In the genomic region with DNA sequence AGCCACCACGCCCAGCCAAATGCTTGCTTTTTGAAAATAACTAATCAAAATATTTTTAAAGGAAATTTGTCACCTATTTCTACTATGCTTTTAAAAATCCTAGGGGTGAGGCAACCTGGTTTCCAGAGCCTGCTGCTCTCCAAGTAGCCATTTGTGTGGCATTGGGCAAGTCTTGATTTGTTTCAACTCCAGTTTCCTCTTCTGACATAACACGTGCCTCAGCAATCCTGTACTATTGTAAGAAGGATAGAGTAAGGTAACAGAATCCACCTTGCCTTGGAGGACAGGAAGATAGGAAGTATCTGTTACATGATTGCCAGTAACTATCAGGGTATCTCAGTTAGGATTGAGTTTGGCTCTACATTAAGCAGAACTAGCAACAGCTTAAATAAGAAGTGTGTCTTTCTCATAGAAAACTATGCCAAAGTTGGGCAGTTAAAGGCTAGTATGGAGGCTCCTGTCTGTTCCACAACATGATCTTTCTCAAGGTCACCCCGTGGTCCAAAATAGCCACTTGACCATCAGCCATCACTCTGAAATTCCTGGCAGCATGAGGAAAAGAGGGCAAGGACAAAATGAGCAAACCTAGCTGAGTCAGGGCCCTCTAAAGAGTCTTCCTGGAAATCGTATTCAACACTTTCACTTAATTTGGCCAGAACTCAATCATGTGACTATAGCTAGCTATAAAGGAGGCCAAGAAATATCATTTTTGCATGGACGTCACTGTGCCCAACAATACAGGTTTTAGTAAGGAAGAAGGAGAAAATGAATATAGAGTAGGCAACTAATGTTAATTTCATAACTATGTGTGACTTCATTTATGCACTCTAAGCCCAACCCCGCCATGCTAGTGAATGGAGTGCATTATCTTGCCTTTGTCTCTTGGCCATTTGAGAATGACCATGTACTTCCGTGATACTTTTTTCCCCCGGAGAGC, we compare ENCODE assay signal across 13 cellular contexts.
DNase-seq lines count a peak whose midpoint lies in the region; ATAC-seq lines count a peak whose summit lies in the region.
"Had no signal": no experiment of that assay in that cellular context is flagged by ENCODE, and none has a peak within 500 bp of the region (broad histone marks: within the 10 kb centered on the region; RNA-seq: fewer than 3 reads in every experiment).

No MANE protein-coding gene starts in this region.

- no peaks in the 10 kb centered on the region for H3K27me3 ChIP-seq in HUES6 (ENCODE audit: control insufficient read depth, insufficient read depth, low read length)

- H3K9ac ChIP-seq in HUES6 (ENCODE audit: low read length): no peak overlapping the region

- ATAC-seq in Right ventricle myocardium superior (ENCODE audit: poor library complexity) (peak; percentile 48), sciatic nerve (peak; percentile 42)

- intact Hi-C loops in Right ventricle myocardium superior (cut with DNase I): no loop called here
- intact Hi-C loops in sciatic nerve (cut with DNase I): no loop called here

- peak overlapping the region; percentile 73 for H3K27ac Mint-ChIP-seq in activated naive CD8-positive, alpha-beta T cell treated with anti-CD3 and anti-CD28 coated beads for 36 hours
- H3K27ac Mint-ChIP-seq: T-helper 1 cell treated with Interleukin-12 subunit alpha and Interleukin-12 subunit beta and Interleukin-4 antibody, amounts not matched to agents 30 μg/mL and 1 μg/mL, for 36 hours had no signal

- H3K27ac ChIP-seq in HUES6 (ENCODE audit: low read depth, low read length): peak overlapping the region; percentile 29; the same call in 1 of the 2 replicates

- H3K4me3 ChIP-seq in HUES6 (ENCODE audit: low read depth, low read length): no peak overlapping the region

- peaks cover 34% of the 10 kb centered on the region for H3K4me1 ChIP-seq in HUES6 (ENCODE audit: control insufficient read depth, insufficient read depth, low read length)

- peaks cover 24% of the 10 kb centered on the region for H3K36me3 ChIP-seq in HUES6 (ENCODE audit: control insufficient read depth, insufficient read depth, low read length)

- H3K4me1 Mint-ChIP-seq in activated naive CD8-positive, alpha-beta T cell treated with anti-CD3 and anti-CD28 coated beads for 36 hours: peaks cover 18% of the 10 kb centered on the region

- H3K9me3 Mint-ChIP-seq in activated naive CD8-positive, alpha-beta T cell treated with anti-CD3 and anti-CD28 coated beads for 36 hours: peaks cover 2% of the 10 kb centered on the region
- H3K9me3 Mint-ChIP-seq: T-helper 1 cell treated with Interleukin-12 subunit alpha and Interleukin-12 subunit beta and Interleukin-4 antibody, amounts not matched to agents 30 μg/mL and 1 μg/mL, for 36 hours had no signal

- no peak for DNase-seq in activated naive CD8-positive, alpha-beta T cell treated with anti-CD3 and anti-CD28 coated beads for 36 hours
- DNase-seq in Right ventricle myocardium superior: no peak
- no peak for DNase-seq in sciatic nerve (ENCODE audit: low spot score)
- no peak for DNase-seq in activated effector memory CD4-positive, alpha-beta T cell treated with anti-CD3 and anti-CD28 coated beads, Interleukin-2, amount 50 U/mL, for 16 hours
- no peak for DNase-seq in NCI-H1694 (lab: John Stamatoyannopoulos, UW)
- no peak for DNase-seq in NCI-H524 (lab: John Stamatoyannopoulos, UW)
- DNase-seq in T-helper 1 cell: no peak
- DNase-seq: activated CD4-positive, alpha-beta T cell treated with anti-CD3 and anti-CD28 coated beads, Interleukin-2, amount 50 U/mL, for 4 hours; Calu3; NCI-H2227 treated with DMSO at 0.1 percent for 48 hours; retina had no signal

- peak overlapping the region; percentile 32 for H3K4me3 Mint-ChIP-seq in activated naive CD8-positive, alpha-beta T cell treated with anti-CD3 and anti-CD28 coated beads for 36 hours
- H3K4me3 Mint-ChIP-seq: T-helper 1 cell treated with Interleukin-12 subunit alpha and Interleukin-12 subunit beta and Interleukin-4 antibody, amounts not matched to agents 30 μg/mL and 1 μg/mL, for 36 hours had no signal

- no peaks in the 10 kb centered on the region for H3K9me3 ChIP-seq in HUES6 (ENCODE audit: control insufficient read depth, insufficient read depth, low read depth, low read length)

- peaks cover 16% of the 10 kb centered on the region for H3K36me3 Mint-ChIP-seq in activated naive CD8-positive, alpha-beta T cell treated with anti-CD3 and anti-CD28 coated beads for 36 hours

- H3K27me3 Mint-ChIP-seq in activated naive CD8-positive, alpha-beta T cell treated with anti-CD3 and anti-CD28 coated beads for 36 hours: no peaks in the 10 kb centered on the region
